ENCODE assay signal across 11 cellular contexts in genomic region chr12:114860969-114861368, GRCh38.
"Had no signal": no experiment of that assay in that cellular context is flagged by ENCODE, and none has a peak within 500 bp of the region (broad histone marks: within the 10 kb centered on the region; RNA-seq: fewer than 3 reads in every experiment).

No MANE protein-coding gene starts in this region.

- H3K4me2 ChIP-seq: GM23338 had no signal

- H3K4me1 ChIP-seq: HAP-1 had no signal

- H2AFZ ChIP-seq: GM23248, GM23338 had no signal

- H3K9ac ChIP-seq: GM23248 had no signal

- H3K36me3 ChIP-seq: HAP-1 had no signal

- FAIRE-seq: H1, H54 had no signal

- H3K9me3 ChIP-seq: HAP-1 had no signal

- H3K4me3 ChIP-seq: GM23248, GM23338, HAP-1 had no signal

- ATAC-seq: GM23338, HCT116 had no signal

- H3K27ac ChIP-seq: GM23248 had no signal

- DNase-seq: GM23248, GOT3, H7, H9, HCEC 1CT, HFFc6 had no signal
